In genomic region chr4:78357122-78357521, GRCh38 we compare ENCODE assay signal across 28 cellular contexts.
"Had no signal": no experiment of that assay in that cellular context is flagged by ENCODE, and none has a peak within 500 bp of the region (broad histone marks: within the 10 kb centered on the region; RNA-seq: fewer than 3 reads in every experiment).

No MANE protein-coding gene starts in this region.

- H3K27me3 Mint-ChIP-seq: progenitor cell of endocrine pancreas, type B pancreatic cell had no signal

- DNase-seq: naive thymus-derived CD8-positive, alpha-beta T cell; occipital lobe; ovary; posterior cingulate gyrus; psoas muscle; right cardiac atrium; right lobe of liver; sigmoid colon; small intestine; stimulated activated CD4-positive, alpha-beta T cell treated with anti-CD3 and anti-CD28 coated beads, Interleukin-15, amount 100 ng/mL, for 24 hours; stimulated activated CD4-positive, alpha-beta T cell treated with anti-CD3 and anti-CD28 coated beads, Interleukin-2, amount 100 ng/mL, for 24 hours; stimulated activated CD4-positive, alpha-beta T cell treated with anti-CD3 and anti-CD28 coated beads, Interleukin-2, amount 100 ng/mL, for 48 hours; stimulated activated CD4-positive, alpha-beta T cell treated with anti-CD3 and anti-CD28 coated beads, Interleukin-4, amount 100 ng/mL, for 24 hours; stimulated activated naive B cell treated with anti-CD40 and anti-IgM and Interleukin-4, amounts not matched to agents 10 μg/mL and 1 μg/mL and 100 μg/mL, for 72 hours; stimulated activated naive CD4-positive, alpha-beta T cell treated with Interleukin-2 at 50 U/mL for 16 hours; stomach; thyroid gland; upper lobe of right lung; uterus had no signal

- H3K36me3 Mint-ChIP-seq: naive thymus-derived CD8-positive, alpha-beta T cell; natural killer cell treated with Interleukin-12 subunit alpha and Interleukin-12 subunit beta and Interleukin-15 and Interleukin-18, amount 100 ng/mL, for 72 hours; neural progenitor cell; stimulated activated effector memory CD8-positive, alpha-beta T cell treated with anti-CD3 and anti-CD28 coated beads, Interleukin-12 subunit alpha, Interleukin-12 subunit beta, amount 100 ng/mL, for 72 hours; stimulated activated naive B cell treated with anti-CD40 and anti-IgM and Interleukin-4, amounts not matched to agents 10 μg/mL and 1 μg/mL and 100 μg/mL, for 72 hours; type B pancreatic cell had no signal

- H3K79me2 ChIP-seq: parathyroid adenoma had no signal

- FAIRE-seq: small intestine had no signal

- H3K4me1 ChIP-seq: parathyroid adenoma, psoas muscle, right lobe of liver, sigmoid colon, stomach, tibial nerve, upper lobe of right lung, uterus had no signal

- H3K9ac ChIP-seq: neural progenitor cell, parathyroid adenoma had no signal

- H3K4me2 ChIP-seq: neural progenitor cell had no signal

- H3K9me3 ChIP-seq: ovary, psoas muscle, right lobe of liver, sigmoid colon, stomach, thoracic aorta, thyroid gland, tibial nerve, upper lobe of right lung, uterus had no signal

- H3K4me1 Mint-ChIP-seq: stimulated activated effector memory CD8-positive, alpha-beta T cell treated with anti-CD3 and anti-CD28 coated beads, Interleukin-12 subunit alpha, Interleukin-12 subunit beta, amount 100 ng/mL, for 72 hours; stimulated activated naive B cell treated with anti-CD40 and anti-IgM and Interleukin-4, amounts not matched to agents 10 μg/mL and 1 μg/mL and 100 μg/mL, for 72 hours had no signal

- H3K27ac Mint-ChIP-seq: naive thymus-derived CD8-positive, alpha-beta T cell; natural killer cell treated with Interleukin-12 subunit alpha and Interleukin-12 subunit beta and Interleukin-15 and Interleukin-18, amount 100 ng/mL, for 72 hours; neural progenitor cell; stimulated activated effector memory CD8-positive, alpha-beta T cell treated with anti-CD3 and anti-CD28 coated beads, Interleukin-12 subunit alpha, Interleukin-12 subunit beta, amount 100 ng/mL, for 72 hours; stimulated activated naive B cell treated with anti-CD40 and anti-IgM and Interleukin-4, amounts not matched to agents 10 μg/mL and 1 μg/mL and 100 μg/mL, for 72 hours; stimulated activated naive CD8-positive, alpha-beta T cell treated with anti-CD3 and anti-CD28 coated beads, Interleukin-15, Interleukin-2, amounts not matched to agents 100 ng/mL and 50 ng/mL, for 24 hours; type B pancreatic cell had no signal

- H3K36me3 ChIP-seq: neural progenitor cell, ovary, right lobe of liver, sigmoid colon, stomach, thoracic aorta, thyroid gland, tibial nerve, upper lobe of right lung, uterus had no signal

- H3K9me3 Mint-ChIP-seq: natural killer cell treated with Interleukin-12 subunit alpha and Interleukin-12 subunit beta and Interleukin-15 and Interleukin-18, amount 100 ng/mL, for 72 hours; neural progenitor cell; stimulated activated effector memory CD8-positive, alpha-beta T cell treated with anti-CD3 and anti-CD28 coated beads, Interleukin-12 subunit alpha, Interleukin-12 subunit beta, amount 100 ng/mL, for 72 hours; stimulated activated naive B cell treated with anti-CD40 and anti-IgM and Interleukin-4, amounts not matched to agents 10 μg/mL and 1 μg/mL and 100 μg/mL, for 72 hours; stimulated activated naive CD8-positive, alpha-beta T cell treated with anti-CD3 and anti-CD28 coated beads, Interleukin-15, Interleukin-2, amounts not matched to agents 100 ng/mL and 50 ng/mL, for 24 hours; type B pancreatic cell had no signal

- ATAC-seq: naive thymus-derived CD8-positive, alpha-beta T cell; natural killer cell treated with Interleukin-12 subunit alpha and Interleukin-12 subunit beta and Interleukin-15 and Interleukin-18, amount 100 ng/mL, for 72 hours; psoas muscle; right cardiac atrium; right lobe of liver; stimulated activated effector memory CD8-positive, alpha-beta T cell treated with anti-CD3 and anti-CD28 coated beads, Interleukin-12 subunit alpha, Interleukin-12 subunit beta, amount 100 ng/mL, for 72 hours; stimulated activated naive B cell treated with anti-CD40 and anti-IgM and Interleukin-4, amounts not matched to agents 10 μg/mL and 1 μg/mL and 100 μg/mL, for 72 hours; upper lobe of right lung had no signal

- H2AFZ ChIP-seq: neural progenitor cell, parathyroid adenoma had no signal

- H3K4me3 ChIP-seq: neural progenitor cell, ovary, psoas muscle, right lobe of liver, sigmoid colon, stomach, thoracic aorta, thyroid gland, tibial nerve, upper lobe of right lung, uterus had no signal

- H3K27me3 ChIP-seq: neural progenitor cell, ovary, right lobe of liver, sigmoid colon, stomach, thyroid gland, tibial nerve, upper lobe of right lung, uterus had no signal

- H3K4me3 Mint-ChIP-seq: naive thymus-derived CD8-positive, alpha-beta T cell; natural killer cell treated with Interleukin-12 subunit alpha and Interleukin-12 subunit beta and Interleukin-15 and Interleukin-18, amount 100 ng/mL, for 72 hours; neural progenitor cell; stimulated activated effector memory CD8-positive, alpha-beta T cell treated with anti-CD3 and anti-CD28 coated beads, Interleukin-12 subunit alpha, Interleukin-12 subunit beta, amount 100 ng/mL, for 72 hours; stimulated activated naive B cell treated with anti-CD40 and anti-IgM and Interleukin-4, amounts not matched to agents 10 μg/mL and 1 μg/mL and 100 μg/mL, for 72 hours; stimulated activated naive CD8-positive, alpha-beta T cell treated with anti-CD3 and anti-CD28 coated beads, Interleukin-15, Interleukin-2, amounts not matched to agents 100 ng/mL and 50 ng/mL, for 24 hours; type B pancreatic cell had no signal

- H3K27ac ChIP-seq: neural progenitor cell, ovary, parathyroid adenoma, psoas muscle, right lobe of liver, sigmoid colon, stomach, thoracic aorta, thyroid gland, tibial nerve, upper lobe of right lung, uterus had no signal
